Comparison of ENCODE assay signal across 1 cellular context in genomic region chr2:234691968-234692955, GRCh38.
TF ChIP-seq lines count a peak whose summit lies in the region.

No MANE protein-coding gene starts in this region.

TF ChIP-seq in HepG2, 621 proteins besides CTCF, POLR2A, EP300 and RAD21 (continued from another document and continues in another):
- TF ChIP-seq ZNF674 (CRISPR knock-in tag; IDR thresholded peaks at IDR 0.05; ENCODE audit: low read depth) (no peak), ZNF614 (CRISPR knock-in tag; IDR thresholded peaks at IDR 0.05; ENCODE audit: borderline replicate concordance) (0 out of 2 replicates have a peak, but pooled peaks have one; percentile 33), TBX2 (CRISPR knock-in tag; IDR thresholded peaks at IDR 0.05; ENCODE audit: borderline replicate concordance) (peak; percentile 89), ZNF672 (CRISPR knock-in tag; IDR thresholded peaks at IDR 0.05) (no peak), ATAD3A (CRISPR knock-in tag; IDR thresholded peaks at IDR 0.05) (no peak), HNF4A (CRISPR knock-in tag; IDR thresholded peaks at IDR 0.05) (peak; percentile 69), KDM3A (CRISPR knock-in tag; IDR thresholded peaks at IDR 0.05; ENCODE audit: low read depth) (no peak), ZNF558 (CRISPR knock-in tag; IDR thresholded peaks at IDR 0.05; ENCODE audit: borderline replicate concordance) (no peak), NBN (conservative IDR thresholded peaks at IDR 0.05) (no peak), NR2F6 (IDR thresholded peaks at IDR 0.05) (peak; percentile 66), NR2F6 (CRISPR knock-in tag; IDR thresholded peaks at IDR 0.05) (peak; percentile 54), AKAP8 (CRISPR knock-in tag; IDR thresholded peaks at IDR 0.05) (no peak), ZNF7 (CRISPR knock-in tag; IDR thresholded peaks at IDR 0.05) (no peak), ZNF598 (CRISPR knock-in tag; IDR thresholded peaks at IDR 0.05; ENCODE audit: borderline replicate concordance) (0 out of 2 replicates have a peak, but pooled peaks have one; percentile 16), ZNF879 (CRISPR knock-in tag; IDR thresholded peaks at IDR 0.05) (no peak), ZMAT5 (CRISPR knock-in tag; IDR thresholded peaks at IDR 0.05; ENCODE audit: borderline replicate concordance, low read depth) (no peak), CBFB (CRISPR knock-in tag; IDR thresholded peaks at IDR 0.05) (0 out of 2 replicates have a peak, but pooled peaks have one; percentile 13), TGIF2 (CRISPR knock-in tag; IDR thresholded peaks at IDR 0.05) (no peak), PCBP1 (IDR thresholded peaks at IDR 0.05; ENCODE audit: borderline replicate concordance, low read depth, low read length) (no peak), ZNF772 (CRISPR knock-in tag; IDR thresholded peaks at IDR 0.05) (no peak), ZNF546 (CRISPR knock-in tag; conservative IDR thresholded peaks at IDR 0.05) (no peak), ATF7 (IDR thresholded peaks at IDR 0.05) (no peak), ATF7 (CRISPR knock-in tag; IDR thresholded peaks at IDR 0.05) (no peak), SKI (IDR thresholded peaks at IDR 0.05; ENCODE audit: partially characterized antibody) (no peak), HIVEP1 (CRISPR knock-in tag; IDR thresholded peaks at IDR 0.05) (no peak), ZNF570 (CRISPR knock-in tag; IDR thresholded peaks at IDR 0.05; ENCODE audit: borderline replicate concordance) (no peak), ZMYM2 (CRISPR knock-in tag; IDR thresholded peaks at IDR 0.05) (no peak), KMT2A (CRISPR knock-in tag; IDR thresholded peaks at IDR 0.05) (no peak), GFI1 (CRISPR knock-in tag; IDR thresholded peaks at IDR 0.05; ENCODE audit: borderline replicate concordance) (peak; percentile 77; the same call in 1 of the 2 replicates), ZNF180 (CRISPR knock-in tag; IDR thresholded peaks at IDR 0.05; ENCODE audit: borderline replicate concordance, low read depth) (no peak), FOSL1 (CRISPR knock-in tag; IDR thresholded peaks at IDR 0.05; ENCODE audit: borderline replicate concordance) (no peak), KLF11 (CRISPR knock-in tag; IDR thresholded peaks at IDR 0.05) (no peak), TMF1 (CRISPR knock-in tag; IDR thresholded peaks at IDR 0.05; ENCODE audit: low read depth) (no peak), MIER3 (CRISPR knock-in tag; IDR thresholded peaks at IDR 0.05; ENCODE audit: borderline replicate concordance) (no peak), KLF15 (CRISPR knock-in tag; IDR thresholded peaks at IDR 0.05; ENCODE audit: borderline replicate concordance) (no peak), AGO1 (IDR thresholded peaks at IDR 0.05; ENCODE audit: low read depth, low read length, poor library complexity, severe bottlenecking) (no peak), KLF13 (CRISPR knock-in tag; IDR thresholded peaks at IDR 0.05) (no peak), ZKSCAN1 (IDR thresholded peaks at IDR 0.05; ENCODE audit: low read length) (no peak), ZSCAN30 (CRISPR knock-in tag; IDR thresholded peaks at IDR 0.05) (peak; percentile 62; the same call in 1 of the 2 replicates), ZNF530 (CRISPR knock-in tag; IDR thresholded peaks at IDR 0.05; ENCODE audit: low read depth) (no peak), ZNF292 (CRISPR knock-in tag; IDR thresholded peaks at IDR 0.05; ENCODE audit: borderline replicate concordance, low read depth) (peak; percentile 33), NCOA1 (CRISPR knock-in tag; IDR thresholded peaks at IDR 0.05) (0 out of 2 replicates have a peak, but pooled peaks have one; percentile 39), THAP11 (CRISPR knock-in tag; IDR thresholded peaks at IDR 0.05) (no peak), PHF20 (CRISPR knock-in tag; IDR thresholded peaks at IDR 0.05) (no peak), ZNF260 (CRISPR knock-in tag; IDR thresholded peaks at IDR 0.05; ENCODE audit: borderline replicate concordance, low read depth) (no peak), HOXA7 (CRISPR knock-in tag; IDR thresholded peaks at IDR 0.05) (no peak), MXD3 (CRISPR knock-in tag; IDR thresholded peaks at IDR 0.05) (no peak), SYNCRIP (IDR thresholded peaks at IDR 0.05; ENCODE audit: insufficient read depth, low read depth, low read length) (no peak)
- TF ChIP-seq, protein P1, sequence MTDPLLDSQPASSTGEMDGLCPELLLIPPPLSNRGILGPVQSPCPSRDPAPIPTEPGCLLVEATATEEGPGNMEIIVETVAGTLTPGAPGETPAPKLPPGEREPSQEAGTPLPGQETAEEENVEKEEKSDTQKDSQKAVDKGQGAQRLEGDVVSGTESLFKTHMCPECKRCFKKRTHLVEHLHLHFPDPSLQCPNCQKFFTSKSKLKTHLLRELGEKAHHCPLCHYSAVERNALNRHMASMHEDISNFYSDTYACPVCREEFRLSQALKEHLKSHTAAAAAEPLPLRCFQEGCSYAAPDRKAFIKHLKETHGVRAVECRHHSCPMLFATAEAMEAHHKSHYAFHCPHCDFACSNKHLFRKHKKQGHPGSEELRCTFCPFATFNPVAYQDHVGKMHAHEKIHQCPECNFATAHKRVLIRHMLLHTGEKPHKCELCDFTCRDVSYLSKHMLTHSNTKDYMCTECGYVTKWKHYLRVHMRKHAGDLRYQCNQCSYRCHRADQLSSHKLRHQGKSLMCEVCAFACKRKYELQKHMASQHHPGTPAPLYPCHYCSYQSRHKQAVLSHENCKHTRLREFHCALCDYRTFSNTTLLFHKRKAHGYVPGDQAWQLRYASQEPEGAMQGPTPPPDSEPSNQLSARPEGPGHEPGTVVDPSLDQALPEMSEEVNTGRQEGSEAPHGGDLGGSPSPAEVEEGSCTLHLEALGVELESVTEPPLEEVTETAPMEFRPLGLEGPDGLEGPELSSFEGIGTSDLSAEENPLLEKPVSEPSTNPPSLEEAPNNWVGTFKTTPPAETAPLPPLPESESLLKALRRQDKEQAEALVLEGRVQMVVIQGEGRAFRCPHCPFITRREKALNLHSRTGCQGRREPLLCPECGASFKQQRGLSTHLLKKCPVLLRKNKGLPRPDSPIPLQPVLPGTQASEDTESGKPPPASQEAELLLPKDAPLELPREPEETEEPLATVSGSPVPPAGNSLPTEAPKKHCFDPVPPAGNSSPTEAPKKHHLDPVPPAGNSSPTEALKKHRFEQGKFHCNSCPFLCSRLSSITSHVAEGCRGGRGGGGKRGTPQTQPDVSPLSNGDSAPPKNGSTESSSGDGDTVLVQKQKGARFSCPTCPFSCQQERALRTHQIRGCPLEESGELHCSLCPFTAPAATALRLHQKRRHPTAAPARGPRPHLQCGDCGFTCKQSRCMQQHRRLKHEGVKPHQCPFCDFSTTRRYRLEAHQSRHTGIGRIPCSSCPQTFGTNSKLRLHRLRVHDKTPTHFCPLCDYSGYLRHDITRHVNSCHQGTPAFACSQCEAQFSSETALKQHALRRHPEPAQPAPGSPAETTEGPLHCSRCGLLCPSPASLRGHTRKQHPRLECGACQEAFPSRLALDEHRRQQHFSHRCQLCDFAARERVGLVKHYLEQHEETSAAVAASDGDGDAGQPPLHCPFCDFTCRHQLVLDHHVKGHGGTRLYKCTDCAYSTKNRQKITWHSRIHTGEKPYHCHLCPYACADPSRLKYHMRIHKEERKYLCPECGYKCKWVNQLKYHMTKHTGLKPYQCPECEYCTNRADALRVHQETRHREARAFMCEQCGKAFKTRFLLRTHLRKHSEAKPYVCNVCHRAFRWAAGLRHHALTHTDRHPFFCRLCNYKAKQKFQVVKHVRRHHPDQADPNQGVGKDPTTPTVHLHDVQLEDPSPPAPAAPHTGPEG (CRISPR knock-in tag; IDR thresholded peaks at IDR 0.05), result no peak
- TF ChIP-seq, protein P2, sequence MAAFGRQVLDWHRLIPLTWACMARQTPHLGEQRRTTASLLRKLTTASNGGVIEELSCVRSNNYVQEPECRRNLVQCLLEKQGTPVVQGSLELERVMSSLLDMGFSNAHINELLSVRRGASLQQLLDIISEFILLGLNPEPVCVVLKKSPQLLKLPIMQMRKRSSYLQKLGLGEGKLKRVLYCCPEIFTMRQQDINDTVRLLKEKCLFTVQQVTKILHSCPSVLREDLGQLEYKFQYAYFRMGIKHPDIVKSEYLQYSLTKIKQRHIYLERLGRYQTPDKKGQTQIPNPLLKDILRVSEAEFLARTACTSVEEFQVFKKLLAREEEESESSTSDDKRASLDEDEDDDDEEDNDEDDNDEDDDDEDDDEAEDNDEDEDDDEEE (CRISPR knock-in tag; IDR thresholded peaks at IDR 0.05), result no peak
- TF ChIP-seq, protein P3, sequence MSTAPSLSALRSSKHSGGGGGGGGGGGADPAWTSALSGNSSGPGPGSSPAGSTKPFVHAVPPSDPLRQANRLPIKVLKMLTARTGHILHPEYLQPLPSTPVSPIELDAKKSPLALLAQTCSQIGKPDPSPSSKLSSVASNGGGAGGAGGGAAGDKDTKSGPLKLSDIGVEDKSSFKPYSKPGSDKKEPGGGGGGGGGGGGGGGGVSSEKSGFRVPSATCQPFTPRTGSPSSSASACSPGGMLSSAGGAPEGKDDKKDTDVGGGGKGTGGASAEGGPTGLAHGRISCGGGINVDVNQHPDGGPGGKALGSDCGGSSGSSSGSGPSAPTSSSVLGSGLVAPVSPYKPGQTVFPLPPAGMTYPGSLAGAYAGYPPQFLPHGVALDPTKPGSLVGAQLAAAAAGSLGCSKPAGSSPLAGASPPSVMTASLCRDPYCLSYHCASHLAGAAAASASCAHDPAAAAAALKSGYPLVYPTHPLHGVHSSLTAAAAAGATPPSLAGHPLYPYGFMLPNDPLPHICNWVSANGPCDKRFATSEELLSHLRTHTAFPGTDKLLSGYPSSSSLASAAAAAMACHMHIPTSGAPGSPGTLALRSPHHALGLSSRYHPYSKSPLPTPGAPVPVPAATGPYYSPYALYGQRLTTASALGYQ (CRISPR knock-in tag; IDR thresholded peaks at IDR 0.05), result peak; percentile 80
- TF ChIP-seq, protein P4, sequence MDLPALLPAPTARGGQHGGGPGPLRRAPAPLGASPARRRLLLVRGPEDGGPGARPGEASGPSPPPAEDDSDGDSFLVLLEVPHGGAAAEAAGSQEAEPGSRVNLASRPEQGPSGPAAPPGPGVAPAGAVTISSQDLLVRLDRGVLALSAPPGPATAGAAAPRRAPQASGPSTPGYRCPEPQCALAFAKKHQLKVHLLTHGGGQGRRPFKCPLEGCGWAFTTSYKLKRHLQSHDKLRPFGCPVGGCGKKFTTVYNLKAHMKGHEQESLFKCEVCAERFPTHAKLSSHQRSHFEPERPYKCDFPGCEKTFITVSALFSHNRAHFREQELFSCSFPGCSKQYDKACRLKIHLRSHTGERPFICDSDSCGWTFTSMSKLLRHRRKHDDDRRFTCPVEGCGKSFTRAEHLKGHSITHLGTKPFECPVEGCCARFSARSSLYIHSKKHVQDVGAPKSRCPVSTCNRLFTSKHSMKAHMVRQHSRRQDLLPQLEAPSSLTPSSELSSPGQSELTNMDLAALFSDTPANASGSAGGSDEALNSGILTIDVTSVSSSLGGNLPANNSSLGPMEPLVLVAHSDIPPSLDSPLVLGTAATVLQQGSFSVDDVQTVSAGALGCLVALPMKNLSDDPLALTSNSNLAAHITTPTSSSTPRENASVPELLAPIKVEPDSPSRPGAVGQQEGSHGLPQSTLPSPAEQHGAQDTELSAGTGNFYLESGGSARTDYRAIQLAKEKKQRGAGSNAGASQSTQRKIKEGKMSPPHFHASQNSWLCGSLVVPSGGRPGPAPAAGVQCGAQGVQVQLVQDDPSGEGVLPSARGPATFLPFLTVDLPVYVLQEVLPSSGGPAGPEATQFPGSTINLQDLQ (CRISPR knock-in tag; IDR thresholded peaks at IDR 0.05), result no peak
- TF ChIP-seq, protein P5, sequence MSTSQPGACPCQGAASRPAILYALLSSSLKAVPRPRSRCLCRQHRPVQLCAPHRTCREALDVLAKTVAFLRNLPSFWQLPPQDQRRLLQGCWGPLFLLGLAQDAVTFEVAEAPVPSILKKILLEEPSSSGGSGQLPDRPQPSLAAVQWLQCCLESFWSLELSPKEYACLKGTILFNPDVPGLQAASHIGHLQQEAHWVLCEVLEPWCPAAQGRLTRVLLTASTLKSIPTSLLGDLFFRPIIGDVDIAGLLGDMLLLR (CRISPR knock-in tag; IDR thresholded peaks at IDR 0.05), result 0 out of 2 replicates have a peak, but pooled peaks have one; percentile 23
- TF ChIP-seq, protein P6, sequence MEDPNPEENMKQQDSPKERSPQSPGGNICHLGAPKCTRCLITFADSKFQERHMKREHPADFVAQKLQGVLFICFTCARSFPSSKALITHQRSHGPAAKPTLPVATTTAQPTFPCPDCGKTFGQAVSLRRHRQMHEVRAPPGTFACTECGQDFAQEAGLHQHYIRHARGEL (CRISPR knock-in tag; IDR thresholded peaks at IDR 0.05), result no peak
- TF ChIP-seq, protein P7, sequence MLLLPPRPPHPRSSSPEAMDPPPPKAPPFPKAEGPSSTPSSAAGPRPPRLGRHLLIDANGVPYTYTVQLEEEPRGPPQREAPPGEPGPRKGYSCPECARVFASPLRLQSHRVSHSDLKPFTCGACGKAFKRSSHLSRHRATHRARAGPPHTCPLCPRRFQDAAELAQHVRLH (CRISPR knock-in tag; IDR thresholded peaks at IDR 0.05; ENCODE audit: borderline replicate concordance, low read depth), result peak; percentile 36; the same call in 1 of the 2 replicates
- TF ChIP-seq, protein P8, sequence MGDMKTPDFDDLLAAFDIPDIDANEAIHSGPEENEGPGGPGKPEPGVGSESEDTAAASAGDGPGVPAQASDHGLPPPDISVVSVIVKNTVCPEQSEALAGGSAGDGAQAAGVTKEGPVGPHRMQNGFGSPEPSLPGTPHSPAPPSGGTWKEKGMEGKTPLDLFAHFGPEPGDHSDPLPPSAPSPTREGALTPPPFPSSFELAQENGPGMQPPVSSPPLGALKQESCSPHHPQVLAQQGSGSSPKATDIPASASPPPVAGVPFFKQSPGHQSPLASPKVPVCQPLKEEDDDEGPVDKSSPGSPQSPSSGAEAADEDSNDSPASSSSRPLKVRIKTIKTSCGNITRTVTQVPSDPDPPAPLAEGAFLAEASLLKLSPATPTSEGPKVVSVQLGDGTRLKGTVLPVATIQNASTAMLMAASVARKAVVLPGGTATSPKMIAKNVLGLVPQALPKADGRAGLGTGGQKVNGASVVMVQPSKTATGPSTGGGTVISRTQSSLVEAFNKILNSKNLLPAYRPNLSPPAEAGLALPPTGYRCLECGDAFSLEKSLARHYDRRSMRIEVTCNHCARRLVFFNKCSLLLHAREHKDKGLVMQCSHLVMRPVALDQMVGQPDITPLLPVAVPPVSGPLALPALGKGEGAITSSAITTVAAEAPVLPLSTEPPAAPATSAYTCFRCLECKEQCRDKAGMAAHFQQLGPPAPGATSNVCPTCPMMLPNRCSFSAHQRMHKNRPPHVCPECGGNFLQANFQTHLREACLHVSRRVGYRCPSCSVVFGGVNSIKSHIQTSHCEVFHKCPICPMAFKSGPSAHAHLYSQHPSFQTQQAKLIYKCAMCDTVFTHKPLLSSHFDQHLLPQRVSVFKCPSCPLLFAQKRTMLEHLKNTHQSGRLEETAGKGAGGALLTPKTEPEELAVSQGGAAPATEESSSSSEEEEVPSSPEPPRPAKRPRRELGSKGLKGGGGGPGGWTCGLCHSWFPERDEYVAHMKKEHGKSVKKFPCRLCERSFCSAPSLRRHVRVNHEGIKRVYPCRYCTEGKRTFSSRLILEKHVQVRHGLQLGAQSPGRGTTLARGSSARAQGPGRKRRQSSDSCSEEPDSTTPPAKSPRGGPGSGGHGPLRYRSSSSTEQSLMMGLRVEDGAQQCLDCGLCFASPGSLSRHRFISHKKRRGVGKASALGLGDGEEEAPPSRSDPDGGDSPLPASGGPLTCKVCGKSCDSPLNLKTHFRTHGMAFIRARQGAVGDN (CRISPR knock-in tag; IDR thresholded peaks at IDR 0.05), result peak; percentile 87
